In genomic region chr1:39849203-39849602, GRCh38 we compare ENCODE assay signal across 21 cellular contexts. TPM values are rescaled to one million over a fixed set of nuclear protein-coding genes. Genes with fewer than 3 reads are reported as not detected.
"Had no signal": no experiment of that assay in that cellular context is flagged by ENCODE, and none has a peak within 500 bp of the region (broad histone marks: within the 10 kb centered on the region; RNA-seq: fewer than 3 reads in every experiment).

No MANE protein-coding gene starts in this region.

- H3K4me3 ChIP-seq: body of pancreas, coronary artery, esophagus muscularis mucosa, right atrium auricular region, skin epidermis, transverse colon had no signal

- H3K27me3 ChIP-seq: body of pancreas, esophagus muscularis mucosa, right atrium auricular region, transverse colon had no signal

- H3K9me3 ChIP-seq: body of pancreas, esophagus muscularis mucosa, right atrium auricular region, transverse colon had no signal

- DNase-seq: activated CD4-positive, alpha-beta memory T cell treated with anti-CD3 and anti-CD28 coated beads for 36 hours; activated CD8-positive, alpha-beta memory T cell treated with anti-CD3 and anti-CD28 coated beads, Interleukin-2, amount 10 ng/mL, durations not matched to agents 7 days and 5 days; activated T-cell treated with anti-CD3 and anti-CD28 coated beads, Interleukin-2, amount 50 U/mL, for 24 hours; amygdala; body of pancreas; central memory CD4-positive, alpha-beta T cell; mesendoderm; occipital lobe; stimulated activated CD4-positive, alpha-beta T cell treated with anti-CD3 and anti-CD28 coated beads, Interleukin-4, amount 100 ng/mL, for 4 hours; stimulated activated CD8-positive, alpha-beta memory T cell treated with anti-CD3 and anti-CD28 coated beads, Interleukin-4, amount 100 ng/mL, for 48 hours; stimulated activated naive CD4-positive, alpha-beta T cell treated with Interleukin-2 at 50 U/mL for 16 hours; substantia nigra; transverse colon; WERI-Rb-1 had no signal

- H3K27ac ChIP-seq: body of pancreas, coronary artery, esophagus muscularis mucosa, right atrium auricular region, transverse colon, WERI-Rb-1 had no signal

- ATAC-seq: activated CD8-positive, alpha-beta memory T cell treated with anti-CD3 and anti-CD28 coated beads, Interleukin-2, amount 10 ng/mL, durations not matched to agents 7 days and 5 days; activated naive CD4-positive, alpha-beta T cell treated with anti-CD3 and anti-CD28 coated beads, Interleukin-2, amount 50 U/mL, for 72 hours; body of pancreas; natural killer cell treated with Interleukin-12 subunit alpha and Interleukin-12 subunit beta and Interleukin-15 and Interleukin-18, amount 100 ng/mL, for 72 hours had no signal

RNA-seq across cellular contexts. Expression of gene MYCL, which starts 52.5 kb away (rescaled TPM):
- total RNA-seq: fibroblast of villous mesenchyme had no signal
